13 cellular contexts compared by ENCODE assay signal in the genomic region with DNA sequence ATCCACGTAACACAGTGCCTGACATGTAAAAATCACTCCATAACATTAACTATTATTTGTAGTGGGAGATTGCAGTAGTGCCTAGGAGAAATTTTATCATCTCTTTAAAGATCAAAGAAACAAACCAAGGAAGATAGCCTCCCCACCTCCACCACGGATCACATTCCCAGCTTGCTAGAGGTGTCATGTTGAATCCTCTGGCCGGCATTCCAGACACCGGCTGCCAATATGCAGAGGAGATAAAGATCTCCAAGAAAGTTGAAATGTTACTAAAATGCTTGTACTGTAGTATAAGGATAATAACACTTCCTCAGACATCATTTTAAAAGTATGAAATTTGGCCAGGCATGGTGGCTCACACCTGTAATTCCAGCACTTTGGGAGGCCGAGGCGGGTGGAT.
"Had no signal": no experiment of that assay in that cellular context is flagged by ENCODE, and none has a peak within 500 bp of the region (broad histone marks: within the 10 kb centered on the region; RNA-seq: fewer than 3 reads in every experiment).

No MANE protein-coding gene starts in this region.

- H3K9me3 ChIP-seq: esophagus muscularis mucosa, heart left ventricle, left ventricle myocardium inferior, ovary, thyroid gland had no signal

- H3K9me3 Mint-ChIP-seq: activated naive CD8-positive, alpha-beta T cell treated with anti-CD3 and anti-CD28 coated beads, Interleukin-2, amount 10 ng/mL, durations not matched to agents 7 days and 5 days had no signal

- H3K27me3 Mint-ChIP-seq: activated naive CD8-positive, alpha-beta T cell treated with anti-CD3 and anti-CD28 coated beads, Interleukin-2, amount 10 ng/mL, durations not matched to agents 7 days and 5 days had no signal

- ATAC-seq: heart left ventricle had no signal

- H3K4me3 Mint-ChIP-seq: activated naive CD8-positive, alpha-beta T cell treated with anti-CD3 and anti-CD28 coated beads, Interleukin-2, amount 10 ng/mL, durations not matched to agents 7 days and 5 days had no signal

- H3K36me3 ChIP-seq: cardiac muscle cell, esophagus muscularis mucosa, heart left ventricle, left ventricle myocardium inferior, ovary, thyroid gland had no signal

- H3K27ac ChIP-seq: cardiac muscle cell, esophagus muscularis mucosa, heart left ventricle, left ventricle myocardium inferior, ovary, thyroid gland had no signal

- H3K4me3 ChIP-seq: cardiac muscle cell, esophagus muscularis mucosa, heart left ventricle, left ventricle myocardium inferior, ovary, thyroid gland had no signal

- H3K4me1 ChIP-seq: esophagus muscularis mucosa, thyroid gland had no signal

- H3K27me3 ChIP-seq: cardiac muscle cell, esophagus muscularis mucosa, heart left ventricle, ovary, thyroid gland had no signal

- H3K27ac Mint-ChIP-seq: activated naive CD8-positive, alpha-beta T cell treated with anti-CD3 and anti-CD28 coated beads, Interleukin-2, amount 10 ng/mL, durations not matched to agents 7 days and 5 days had no signal

- DNase-seq: activated CD4-positive, CD25-positive, alpha-beta regulatory T cell; activated effector memory CD4-positive, alpha-beta T cell treated with Interleukin-2 at 50 U/mL for 16 hours; activated naive CD8-positive, alpha-beta T cell treated with anti-CD3 and anti-CD28 coated beads, Interleukin-2, amount 10 ng/mL, durations not matched to agents 7 days and 5 days; heart left ventricle; left ventricle myocardium inferior; mesenchymal stem cell; ovary; retina; stimulated activated CD4-positive, alpha-beta T cell treated with anti-CD3 and anti-CD28 coated beads, Interleukin-4, amount 100 ng/mL, for 4 hours; T-helper 2 cell; thyroid gland had no signal
